8 cellular contexts compared by ENCODE assay signal in the genomic region with DNA sequence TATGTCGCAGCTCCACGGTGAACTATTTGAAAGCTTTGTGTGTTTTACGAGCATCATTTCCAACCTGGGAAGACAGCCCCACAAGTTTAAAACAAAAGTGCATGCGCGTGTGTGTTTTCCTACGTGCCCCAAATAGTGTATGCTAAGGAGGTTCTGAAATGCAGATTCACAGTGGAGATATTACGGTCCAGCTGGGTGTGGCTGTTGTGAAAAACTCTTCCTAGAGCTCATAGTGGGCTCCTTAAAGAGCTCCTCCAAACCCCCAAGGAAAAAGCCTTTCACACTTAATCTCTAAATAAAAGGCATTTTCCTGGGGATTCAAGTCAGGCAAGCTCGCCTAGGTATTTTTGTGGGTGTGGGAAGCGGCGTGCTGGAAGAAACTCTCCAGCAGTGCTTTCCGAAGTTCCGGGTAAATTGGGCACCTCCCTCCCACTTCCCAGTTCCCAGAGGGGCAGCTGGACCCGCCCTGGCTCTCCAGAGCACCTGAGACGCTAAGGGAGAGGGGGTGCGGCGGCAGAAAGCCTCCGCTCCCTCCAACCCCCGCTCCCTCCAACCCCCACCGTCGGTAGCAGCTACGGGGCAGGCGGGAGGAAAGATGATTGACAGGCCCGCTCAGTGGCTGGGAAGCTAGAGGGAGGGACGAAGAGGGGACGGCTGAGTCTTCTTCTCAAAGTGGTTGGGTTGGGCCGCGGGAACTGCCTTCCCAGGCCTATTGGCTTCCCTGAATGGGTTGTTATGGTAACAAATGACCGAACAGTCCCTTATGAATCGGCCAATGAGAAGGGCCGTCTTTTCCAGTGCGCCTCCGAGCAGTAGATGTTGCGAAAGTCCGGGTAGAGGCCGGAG. TPM values are rescaled to one million over a fixed set of nuclear protein-coding genes. Genes with fewer than 3 reads are reported as not detected.
DNase-seq lines count a peak whose midpoint lies in the region; ATAC-seq and TF ChIP-seq lines count a peak whose summit lies in the region.

No MANE protein-coding gene starts in this region.

- intact Hi-C loops in activated T-helper 1 cell treated with anti-CD3 and anti-CD28 coated beads, Interleukin-12 subunit alpha, Interleukin-12 subunit beta, Interleukin-2, Interleukin-4 antibody, amounts not matched to agents 30 ng/mL and 10 ng/mL and 1 ng/mL, durations not matched to agents 14 hours and 24 hours and 36 hours (cut with micrococcal nuclease), result loop anchor here (1.0 to 2.0 kb wide), 11 partner anchors 37 to 255 kb away; a partner anchor contains a TSS
- intact Hi-C loops in esophagus muscularis mucosa (cut with DNase I), result loop anchor here (5.0 to 10.0 kb wide), 3 partner anchors 36 to 162 kb away; a partner anchor contains a TSS

- TF ChIP-seq POLR2A in esophagus muscularis mucosa (IDR thresholded peaks at IDR 0.05; ENCODE audit: low read depth), result peak; percentile 94

- no peaks in the 10 kb centered on the region for H3K27me3 Mint-ChIP-seq in activated T-helper 1 cell treated with anti-CD3 and anti-CD28 coated beads, Interleukin-12 subunit alpha, Interleukin-12 subunit beta, Interleukin-2, Interleukin-4 antibody, amounts not matched to agents 30 ng/mL and 10 ng/mL and 1 ng/mL, durations not matched to agents 14 hours and 24 hours and 36 hours (ENCODE audit: insufficient read depth)
- H3K27me3 Mint-ChIP-seq in stimulated activated naive CD8-positive, alpha-beta T cell treated with anti-CD3 and anti-CD28 coated beads, Interleukin-15, Interleukin-2, amounts not matched to agents 100 ng/mL and 50 ng/mL, for 24 hours, result no peaks in the 10 kb centered on the region

- no peak for TF ChIP-seq CTCF in esophagus muscularis mucosa (IDR thresholded peaks at IDR 0.05)

- H3K27ac ChIP-seq in esophagus muscularis mucosa (replicated peaks in 1 of 4) (peak overlapping the region; percentile 94 to 100 (median 98)), muscle layer of colon (ENCODE audit: low read depth, low read length) (peak overlapping the region; percentile 94)

- peak overlapping the region; percentile 97 for H3K4me3 Mint-ChIP-seq in activated T-helper 1 cell treated with anti-CD3 and anti-CD28 coated beads, Interleukin-12 subunit alpha, Interleukin-12 subunit beta, Interleukin-2, Interleukin-4 antibody, amounts not matched to agents 30 ng/mL and 10 ng/mL and 1 ng/mL, durations not matched to agents 14 hours and 24 hours and 36 hours
- H3K4me3 Mint-ChIP-seq in stimulated activated naive CD8-positive, alpha-beta T cell treated with anti-CD3 and anti-CD28 coated beads, Interleukin-15, Interleukin-2, amounts not matched to agents 100 ng/mL and 50 ng/mL, for 24 hours, result peak overlapping the region; percentile 99

- no peaks in the 10 kb centered on the region for H3K9me3 ChIP-seq in esophagus muscularis mucosa
- no peaks in the 10 kb centered on the region for H3K9me3 ChIP-seq in muscle layer of colon (ENCODE audit: low read length)

- H3K27me3 ChIP-seq in esophagus muscularis mucosa, result no peaks in the 10 kb centered on the region
- H3K27me3 ChIP-seq in muscle layer of colon (ENCODE audit: control insufficient read depth in 1 of 2, insufficient read depth in 2 of 2, low read length in 2 of 2), result no peaks in the 10 kb centered on the region

- no peak for TF ChIP-seq RAD21 in Ishikawa (IDR thresholded peaks at IDR 0.05; ENCODE audit: low read depth)

- peak overlapping the region; percentile 88 for H3K9ac ChIP-seq in muscle layer of colon (ENCODE audit: low read length)

- peak overlapping the region; percentile 96 for H3K27ac Mint-ChIP-seq in activated T-helper 1 cell treated with anti-CD3 and anti-CD28 coated beads, Interleukin-12 subunit alpha, Interleukin-12 subunit beta, Interleukin-2, Interleukin-4 antibody, amounts not matched to agents 30 ng/mL and 10 ng/mL and 1 ng/mL, durations not matched to agents 14 hours and 24 hours and 36 hours
- H3K27ac Mint-ChIP-seq in stimulated activated naive CD8-positive, alpha-beta T cell treated with anti-CD3 and anti-CD28 coated beads, Interleukin-15, Interleukin-2, amounts not matched to agents 100 ng/mL and 50 ng/mL, for 24 hours, result peak overlapping the region; percentile 99

- H3K4me1 Mint-ChIP-seq in activated T-helper 1 cell treated with anti-CD3 and anti-CD28 coated beads, Interleukin-12 subunit alpha, Interleukin-12 subunit beta, Interleukin-2, Interleukin-4 antibody, amounts not matched to agents 30 ng/mL and 10 ng/mL and 1 ng/mL, durations not matched to agents 14 hours and 24 hours and 36 hours (ENCODE audit: low read depth), result peaks cover 36% of the 10 kb centered on the region
- H3K4me1 Mint-ChIP-seq in stimulated activated naive CD8-positive, alpha-beta T cell treated with anti-CD3 and anti-CD28 coated beads, Interleukin-15, Interleukin-2, amounts not matched to agents 100 ng/mL and 50 ng/mL, for 24 hours (ENCODE audit: low read depth), result peaks cover 35% of the 10 kb centered on the region

- H3K4me1 ChIP-seq in esophagus muscularis mucosa, result peaks cover 16 to 27% (median 24%) of the 10 kb centered on the region in 4 donors
- peaks cover 12% of the 10 kb centered on the region for H3K4me1 ChIP-seq in muscle layer of colon (ENCODE audit: insufficient read depth, low read length)

- peaks cover 31% of the 10 kb centered on the region for H3K36me3 Mint-ChIP-seq in activated T-helper 1 cell treated with anti-CD3 and anti-CD28 coated beads, Interleukin-12 subunit alpha, Interleukin-12 subunit beta, Interleukin-2, Interleukin-4 antibody, amounts not matched to agents 30 ng/mL and 10 ng/mL and 1 ng/mL, durations not matched to agents 14 hours and 24 hours and 36 hours (ENCODE audit: low read depth)
- peaks cover 41% of the 10 kb centered on the region for H3K36me3 Mint-ChIP-seq in stimulated activated naive CD8-positive, alpha-beta T cell treated with anti-CD3 and anti-CD28 coated beads, Interleukin-15, Interleukin-2, amounts not matched to agents 100 ng/mL and 50 ng/mL, for 24 hours (ENCODE audit: low read depth)

- H3K4me3 ChIP-seq in esophagus muscularis mucosa (peak overlapping the region; percentile 77 to 97 (median 92)), muscle layer of colon (ENCODE audit: low read depth in 1 of 2, low read length in 2 of 2) (peak overlapping the region; percentile 56 to 100)

- DNase-seq in DMS53 (lab: John Stamatoyannopoulos, UW) (peak; percentile 100), OCI-M1 (lab: John Stamatoyannopoulos, UW) (peak; percentile 100), esophagus muscularis mucosa (ENCODE audit: extremely low spot score) (peak; percentile 100)
- peak; percentile 95 for DNase-seq in activated T-helper 1 cell treated with anti-CD3 and anti-CD28 coated beads, Interleukin-12 subunit alpha, Interleukin-12 subunit beta, Interleukin-2, Interleukin-4 antibody, amounts not matched to agents 30 ng/mL and 10 ng/mL and 1 ng/mL, durations not matched to agents 14 hours and 24 hours and 36 hours (ENCODE audit: low spot score)

- H3K9me3 Mint-ChIP-seq in activated T-helper 1 cell treated with anti-CD3 and anti-CD28 coated beads, Interleukin-12 subunit alpha, Interleukin-12 subunit beta, Interleukin-2, Interleukin-4 antibody, amounts not matched to agents 30 ng/mL and 10 ng/mL and 1 ng/mL, durations not matched to agents 14 hours and 24 hours and 36 hours, result no peaks in the 10 kb centered on the region
- no peaks in the 10 kb centered on the region for H3K9me3 Mint-ChIP-seq in stimulated activated naive CD8-positive, alpha-beta T cell treated with anti-CD3 and anti-CD28 coated beads, Interleukin-15, Interleukin-2, amounts not matched to agents 100 ng/mL and 50 ng/mL, for 24 hours

- peak; percentile 93 for ATAC-seq in GM21619 (IDR thresholded peaks at IDR 0.05; ENCODE audit: unreplicated experiment)

- under 1% methylated on average over 27 of the region's 35 CpGs for WGBS in esophagus muscularis mucosa

- H3K36me3 ChIP-seq in esophagus muscularis mucosa, result no peaks in the 10 kb centered on the region
- H3K36me3 ChIP-seq in muscle layer of colon (ENCODE audit: insufficient read depth, low read length), result peaks cover 6% of the 10 kb centered on the region

- TF ChIP-seq EP300 in Ishikawa (IDR thresholded peaks at IDR 0.05; ENCODE audit: borderline replicate concordance) (no peak), esophagus muscularis mucosa (IDR thresholded peaks at IDR 0.05) (no peak)

TF ChIP-seq in Ishikawa, 13 proteins besides CTCF, POLR2A, EP300 and RAD21 (continues in another document):
- no peak; the same call in 1 of the 2 replicates for TF ChIP-seq TEAD4 (IDR thresholded peaks at IDR 0.05)
- no peak for TF ChIP-seq YY1 (IDR thresholded peaks at IDR 0.05; ENCODE audit: low read depth)
- peak; percentile 72 for TF ChIP-seq CREB1 (IDR thresholded peaks at IDR 0.05; ENCODE audit: low read depth)
- TF ChIP-seq, protein P1, sequence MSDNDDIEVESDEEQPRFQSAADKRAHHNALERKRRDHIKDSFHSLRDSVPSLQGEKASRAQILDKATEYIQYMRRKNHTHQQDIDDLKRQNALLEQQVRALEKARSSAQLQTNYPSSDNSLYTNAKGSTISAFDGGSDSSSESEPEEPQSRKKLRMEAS (IDR thresholded peaks at IDR 0.05), result peak; percentile 54
- peak; percentile 97 for TF ChIP-seq CEBPB (IDR thresholded peaks at IDR 0.05)
- TF ChIP-seq FOXM1 (IDR thresholded peaks at IDR 0.05; ENCODE audit: borderline replicate concordance, low read depth), result no peak; the same call in 1 of the 2 replicates
- TF ChIP-seq, protein P2, sequence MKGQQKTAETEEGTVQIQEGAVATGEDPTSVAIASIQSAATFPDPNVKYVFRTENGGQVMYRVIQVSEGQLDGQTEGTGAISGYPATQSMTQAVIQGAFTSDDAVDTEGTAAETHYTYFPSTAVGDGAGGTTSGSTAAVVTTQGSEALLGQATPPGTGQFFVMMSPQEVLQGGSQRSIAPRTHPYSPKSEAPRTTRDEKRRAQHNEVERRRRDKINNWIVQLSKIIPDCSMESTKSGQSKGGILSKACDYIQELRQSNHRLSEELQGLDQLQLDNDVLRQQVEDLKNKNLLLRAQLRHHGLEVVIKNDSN (IDR thresholded peaks at IDR 0.05), result no peak
- no peak for TF ChIP-seq NFIC (IDR thresholded peaks at IDR 0.05)
- TF ChIP-seq EGR1 (IDR thresholded peaks at IDR 0.05), result no peak

RNA-seq across cellular contexts. Expression of a gene that starts 0.6 kb away (rescaled TPM):
- 62.2 and 62.8 TPM in 2 replicates for total RNA-seq in activated T-helper 1 cell treated with anti-CD3 and anti-CD28 coated beads, Interleukin-12 subunit alpha, Interleukin-12 subunit beta, Interleukin-2, Interleukin-4 antibody, amounts not matched to agents 30 ng/mL and 10 ng/mL and 1 ng/mL, durations not matched to agents 14 hours and 24 hours and 36 hours
- 10 to 100 TPM; 32.3 to 58.0 (median 41.9) TPM for total RNA-seq in esophagus muscularis mucosa

RNA-seq across cellular contexts. Expression of a gene that starts 37.1 kb away (rescaled TPM):
- 3.3 and 3.5 TPM in 2 replicates for total RNA-seq in activated T-helper 1 cell treated with anti-CD3 and anti-CD28 coated beads, Interleukin-12 subunit alpha, Interleukin-12 subunit beta, Interleukin-2, Interleukin-4 antibody, amounts not matched to agents 30 ng/mL and 10 ng/mL and 1 ng/mL, durations not matched to agents 14 hours and 24 hours and 36 hours
- 10 to 100 TPM; 11.8 to 13.0 (median 12.6) TPM for total RNA-seq in esophagus muscularis mucosa

Comparison
In these comparisons a context has a peak if more than half of its experiments do, and no peak if none do; other contexts are left out.
1. Peak in every context shown above with its lines: DNase-seq, ATAC-seq, H3K4me3 ChIP-seq and H3K27ac ChIP-seq.